ENCODE assay signal across 13 cellular contexts in the genomic region with DNA sequence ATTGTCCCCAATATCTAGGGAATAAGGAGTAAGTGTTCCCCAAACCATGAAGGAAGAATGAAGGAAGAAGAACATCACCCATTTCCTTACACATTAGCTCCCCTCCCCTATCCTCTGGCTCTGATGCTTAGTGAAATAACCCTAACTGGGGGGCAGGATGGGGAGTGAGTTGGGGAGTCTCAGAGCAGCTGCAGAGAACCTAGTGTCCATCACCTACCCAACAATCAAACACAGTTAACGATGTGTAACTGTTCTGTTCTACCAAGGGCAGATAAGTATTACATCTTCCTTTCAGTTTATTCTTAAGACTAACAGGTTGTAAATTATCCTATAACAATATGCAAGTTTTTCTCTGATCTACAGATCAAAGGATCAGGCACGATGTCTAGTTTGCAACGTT. TPM values are rescaled to one million over a fixed set of nuclear protein-coding genes. Genes with fewer than 3 reads are reported as not detected.
DNase-seq lines count a peak whose midpoint lies in the region; ATAC-seq, FAIRE-seq and TF ChIP-seq lines count a peak whose summit lies in the region.
"Had no signal": no experiment of that assay in that cellular context is flagged by ENCODE, and none has a peak within 500 bp of the region (broad histone marks: within the 10 kb centered on the region; RNA-seq: fewer than 3 reads in every experiment).

No MANE protein-coding gene starts in this region.

- no peak for FAIRE-seq in kidney (lab: Jason Lieb, UNC)

- no peaks in the 10 kb centered on the region for H4K20me1 ChIP-seq in OCI-LY1 (ENCODE audit: insufficient read depth, low read length)

- H3K36me3 Mint-ChIP-seq in activated naive CD4-positive, alpha-beta T cell treated with anti-CD3 and anti-CD28 coated beads for 36 hours (ENCODE audit: low read depth) = peaks cover 10% of the 10 kb centered on the region

- peak overlapping the region; percentile 94 for H3K4me2 ChIP-seq in OCI-LY1 (ENCODE audit: low read length)

- no peak for ATAC-seq in stimulated activated naive CD8-positive, alpha-beta T cell treated with anti-CD3 and anti-CD28 coated beads, Interleukin-15, amount 100 ng/mL, for 72 hours

- CTCF ChIA-PET in activated naive CD4-positive, alpha-beta T cell treated with anti-CD3 and anti-CD28 coated beads for 36 hours (lab: Charles Lee) = interaction anchor here (0.6 to 2.6 kb wide), 2 partner anchors 27 to 136 kb away, joined by 3 to 7 read pairs; no protein-coding TSS in a partner anchor

- DNase-seq in activated naive CD4-positive, alpha-beta T cell treated with anti-CD3 and anti-CD28 coated beads for 36 hours = no peak
- DNase-seq in activated naive CD4-positive, alpha-beta T cell treated with anti-CD3 and anti-CD28 coated beads, Interleukin-2, amount 50 U/mL, for 16 hours = no peak
- DNase-seq in colonic mucosa = no peak
- no peak for DNase-seq in stimulated activated naive CD8-positive, alpha-beta T cell treated with anti-CD3 and anti-CD28 coated beads, Interleukin-15, amount 100 ng/mL, for 72 hours
- DNase-seq in effector CD4-positive, alpha-beta T cell = no peak
- DNase-seq in kidney = no peak
- no peak for DNase-seq in COLO668 (lab: John Stamatoyannopoulos, UW; ENCODE audit: unreplicated experiment)
- DNase-seq: activated CD4-positive, CD25-positive, alpha-beta regulatory T cell treated with anti-CD3 and anti-CD28 coated beads, Interleukin-2, amount 50 U/mL, for 72 hours; NCI-H1092; NCI-H526; nucleus accumbens; SJCRH30 had no signal

- H3K9me3 ChIP-seq in OCI-LY1 (ENCODE audit: low read length) = no peaks in the 10 kb centered on the region
- no peaks in the 10 kb centered on the region for H3K9me3 ChIP-seq in colonic mucosa
- no peaks in the 10 kb centered on the region for H3K9me3 ChIP-seq in kidney (ENCODE audit: control insufficient read depth in 1 of 2, low read length in 2 of 2)
- H3K9me3 ChIP-seq: SJCRH30 had no signal

- H3K27ac ChIP-seq in OCI-LY1 (ENCODE audit: low read depth, low read length, poor library complexity, severe bottlenecking) (peak overlapping the region; percentile 98), colonic mucosa (peak overlapping the region; percentile 68), kidney (ENCODE audit: low read depth in 2 of 2, low read length in 2 of 2) (no peak overlapping the region)
- H3K27ac ChIP-seq: SJCRH30 had no signal

- peak overlapping the region; percentile 75 for H3K9ac ChIP-seq in OCI-LY1 (ENCODE audit: low read length)
- peak overlapping the region in 1 of 2 donors; percentile 59 for H3K9ac ChIP-seq in colonic mucosa (ENCODE audit: low read depth in 2 of 2, low read length in 2 of 2)
- no peak overlapping the region for H3K9ac ChIP-seq in kidney (ENCODE audit: low read length in 2 of 2)

- TF ChIP-seq CTCF in OCI-LY1 (IDR thresholded peaks at IDR 0.05; ENCODE audit: low read length) (no peak), colonic mucosa (IDR thresholded peaks at IDR 0.05) (no peak), kidney (IDR thresholded peaks at IDR 0.05; ENCODE audit: borderline replicate concordance, extremely low read depth, insufficient read depth) (no peak)

- H3K9me3 Mint-ChIP-seq in activated naive CD4-positive, alpha-beta T cell treated with anti-CD3 and anti-CD28 coated beads for 36 hours = no peaks in the 10 kb centered on the region
- no peaks in the 10 kb centered on the region for H3K9me3 Mint-ChIP-seq in stimulated activated naive CD8-positive, alpha-beta T cell treated with anti-CD3 and anti-CD28 coated beads, Interleukin-15, amount 100 ng/mL, for 72 hours

- H3K4me1 ChIP-seq in OCI-LY1 (ENCODE audit: insufficient read depth, low read length, severe bottlenecking) = peaks cover 97% of the 10 kb centered on the region
- H3K4me1 ChIP-seq in colonic mucosa = peaks cover 8% of the 10 kb centered on the region
- H3K4me1 ChIP-seq in kidney (ENCODE audit: control insufficient read depth in 1 of 2, insufficient read depth in 1 of 2, low read depth in 1 of 2, low read length in 2 of 2) = peaks cover 7 to 25% of the 10 kb centered on the region in 2 donors

- peaks cover 13% of the 10 kb centered on the region; the same call in 1 of the 2 replicates for H3F3A ChIP-seq in OCI-LY1 (ENCODE audit: insufficient read depth, low read length)

- peaks cover 73% of the 10 kb centered on the region for H3K4me1 Mint-ChIP-seq in activated naive CD4-positive, alpha-beta T cell treated with anti-CD3 and anti-CD28 coated beads for 36 hours (ENCODE audit: low read depth)
- H3K4me1 Mint-ChIP-seq in stimulated activated naive CD8-positive, alpha-beta T cell treated with anti-CD3 and anti-CD28 coated beads, Interleukin-15, amount 100 ng/mL, for 72 hours = peaks cover 74% of the 10 kb centered on the region

- H3K27me3 Mint-ChIP-seq in activated naive CD4-positive, alpha-beta T cell treated with anti-CD3 and anti-CD28 coated beads for 36 hours (ENCODE audit: low read depth) = no peaks in the 10 kb centered on the region
- H3K27me3 Mint-ChIP-seq in stimulated activated naive CD8-positive, alpha-beta T cell treated with anti-CD3 and anti-CD28 coated beads, Interleukin-15, amount 100 ng/mL, for 72 hours = no peaks in the 10 kb centered on the region

- H3K27me3 ChIP-seq in OCI-LY1 (ENCODE audit: insufficient read depth, low read length) = no peaks in the 10 kb centered on the region
- H3K27me3 ChIP-seq in colonic mucosa = no peaks in the 10 kb centered on the region
- H3K27me3 ChIP-seq: SJCRH30 had no signal

- peaks cover 98% of the 10 kb centered on the region for H3K79me2 ChIP-seq in OCI-LY1 (ENCODE audit: insufficient read depth, low read length)

- H2AFZ ChIP-seq in OCI-LY1 (ENCODE audit: low read length) = no peak overlapping the region

- H3K4me3 ChIP-seq in OCI-LY1 (ENCODE audit: low read depth, low read length, poor library complexity, severe bottlenecking) = peak overlapping the region; percentile 61
- no peak overlapping the region for H3K4me3 ChIP-seq in colonic mucosa
- H3K4me3 ChIP-seq in kidney (ENCODE audit: low read length in 2 of 2) = no peak overlapping the region
- H3K4me3 ChIP-seq: SJCRH30 had no signal

- H3K9me2 ChIP-seq in OCI-LY1 (ENCODE audit: low read depth, low read length) = no peaks in the 10 kb centered on the region

- intact Hi-C loops in activated naive CD4-positive, alpha-beta T cell treated with anti-CD3 and anti-CD28 coated beads for 36 hours (cut with micrococcal nuclease) = loop anchor here (5.0 to 10.0 kb wide), 3 partner anchors 404 to 521 kb away; no protein-coding TSS in a partner anchor
- intact Hi-C loops in colonic mucosa (cut with DNase I) = no loop called here
- intact Hi-C loops in kidney (cut with DNase I) = no loop called here

- peak overlapping the region; percentile 55 for H3K4me3 Mint-ChIP-seq in activated naive CD4-positive, alpha-beta T cell treated with anti-CD3 and anti-CD28 coated beads for 36 hours
- peak overlapping the region; percentile 71 to 78 for H3K4me3 Mint-ChIP-seq in stimulated activated naive CD8-positive, alpha-beta T cell treated with anti-CD3 and anti-CD28 coated beads, Interleukin-15, amount 100 ng/mL, for 72 hours

- H3K36me3 ChIP-seq in OCI-LY1 (ENCODE audit: insufficient read depth, low read length) (peaks cover 21% of the 10 kb centered on the region), colonic mucosa (no peaks in the 10 kb centered on the region), kidney (ENCODE audit: control insufficient read depth in 1 of 2, insufficient read depth in 2 of 2, low read length in 2 of 2) (no peaks in the 10 kb centered on the region)
- H3K36me3 ChIP-seq: SJCRH30 had no signal

- peak overlapping the region; percentile 93 for H3K27ac Mint-ChIP-seq in activated naive CD4-positive, alpha-beta T cell treated with anti-CD3 and anti-CD28 coated beads for 36 hours
- H3K27ac Mint-ChIP-seq in stimulated activated naive CD8-positive, alpha-beta T cell treated with anti-CD3 and anti-CD28 coated beads, Interleukin-15, amount 100 ng/mL, for 72 hours = peak overlapping the region; percentile 83 to 96

RNA-seq across cellular contexts. Expression of a gene that starts 12.8 kb away (rescaled TPM):
- total RNA-seq in activated naive CD4-positive, alpha-beta T cell treated with anti-CD3 and anti-CD28 coated beads for 36 hours = 10 to 100 TPM; 61.7 to 62.3 TPM
- total RNA-seq in colonic mucosa (100 to 1,000 TPM in 1 of 2 donors, 10 to 100 TPM in 1; 72.2 to 120 TPM), kidney (95.1 TPM)
- 12.0 TPM for polyA plus RNA-seq in kidney (ENCODE audit: insufficient read depth, low read depth, low replicate concordance)

RNA-seq across cellular contexts. Expression of a gene that starts 55.0 kb away (rescaled TPM):
- total RNA-seq in activated naive CD4-positive, alpha-beta T cell treated with anti-CD3 and anti-CD28 coated beads for 36 hours = 1 to 10 TPM; 8.1 to 8.2 TPM
- total RNA-seq in colonic mucosa (1 to 10 TPM; 5.8 to 7.5 TPM), kidney (9.9 TPM)
- 9.6 TPM for polyA plus RNA-seq in kidney (ENCODE audit: insufficient read depth, low read depth, low replicate concordance)

Comparison
In these comparisons a context has a peak if more than half of its experiments do, and no peak if none do; other contexts are left out.
1. H3K27ac ChIP-seq: peak in OCI-LY1 (single experiment) and colonic mucosa (single experiment); none in kidney (0 of 2).